In the genomic region with DNA sequence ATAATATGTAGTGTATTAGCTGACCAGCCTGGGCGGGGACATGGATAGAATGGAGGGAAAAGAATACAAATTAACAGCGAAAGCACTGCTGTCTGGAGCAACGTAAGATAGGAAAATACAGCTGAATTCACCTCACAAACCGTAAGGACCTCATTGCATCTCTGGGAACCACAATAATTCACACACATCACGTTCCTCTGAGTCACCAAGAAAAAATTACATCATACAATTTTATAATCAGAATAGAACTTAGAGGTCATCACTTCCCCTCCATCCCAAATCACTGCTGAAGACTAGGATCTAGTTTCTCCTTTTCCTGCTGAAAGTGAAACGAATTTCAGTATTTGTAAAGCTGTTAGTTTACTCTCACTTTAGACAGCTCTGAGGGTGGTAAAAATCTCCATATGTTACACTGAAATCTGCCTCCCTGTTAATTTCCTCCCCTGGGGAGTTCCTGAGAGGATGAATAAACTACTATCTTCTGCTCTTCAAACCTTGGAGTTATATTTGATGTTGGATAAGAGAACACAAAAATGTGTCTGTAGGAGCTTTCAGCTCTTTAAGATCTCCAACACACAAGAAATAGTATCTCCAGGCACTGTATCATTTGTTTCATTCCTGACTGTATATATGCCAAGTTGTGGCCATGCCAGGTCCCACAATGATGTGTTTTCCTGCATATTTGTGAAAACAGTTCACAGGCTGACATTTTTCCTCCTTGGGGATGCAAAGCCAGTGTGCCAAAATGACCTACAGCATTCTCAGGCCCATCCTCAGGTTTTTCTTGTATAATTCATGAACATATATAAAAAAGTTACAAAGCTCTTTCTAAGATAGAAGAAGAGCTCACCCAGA, we compare ENCODE assay signal across 13 cellular contexts.
DNase-seq lines count a peak whose midpoint lies in the region; ATAC-seq, FAIRE-seq and TF ChIP-seq lines count a peak whose summit lies in the region.
"Had no signal": no experiment of that assay in that cellular context is flagged by ENCODE, and none has a peak within 500 bp of the region (broad histone marks: within the 10 kb centered on the region; RNA-seq: fewer than 3 reads in every experiment).

No MANE protein-coding gene starts in this region.

- FAIRE-seq in RCC 7860 (lab: Jason Lieb, UNC): peak; percentile 12
- no peak for FAIRE-seq in D721Med (lab: Jason Lieb, UNC)

- no peaks in the 10 kb centered on the region for H3K27me3 Mint-ChIP-seq in GM23338 (ENCODE audit: insufficient read depth, low read depth, poor library complexity)
- H3K27me3 Mint-ChIP-seq in activated CD4-positive, alpha-beta memory T cell treated with anti-CD3 and anti-CD28 coated beads for 36 hours: no peaks in the 10 kb centered on the region
- H3K27me3 Mint-ChIP-seq: central memory CD8-positive, alpha-beta T cell had no signal

- H3K27ac ChIP-seq in GM23338 (ENCODE audit: low read depth): peak overlapping the region; percentile 81

- peaks cover 38% of the 10 kb centered on the region for H3K4me1 Mint-ChIP-seq in GM23338
- H3K4me1 Mint-ChIP-seq in activated CD4-positive, alpha-beta memory T cell treated with anti-CD3 and anti-CD28 coated beads for 36 hours (ENCODE audit: low read depth): peaks cover 6% of the 10 kb centered on the region
- H3K4me1 Mint-ChIP-seq: central memory CD8-positive, alpha-beta T cell had no signal

- CTCF ChIA-PET in activated CD4-positive, alpha-beta memory T cell treated with anti-CD3 and anti-CD28 coated beads for 36 hours (lab: Charles Lee): no interaction called here

- no peaks in the 10 kb centered on the region for H3K27me3 ChIP-seq in GM23338 (ENCODE audit: insufficient read depth)

- no peaks in the 10 kb centered on the region for H4K20me1 ChIP-seq in GM23338 (replicated peaks; ENCODE audit: insufficient read depth)

- intact Hi-C loops in activated CD4-positive, alpha-beta memory T cell treated with anti-CD3 and anti-CD28 coated beads for 36 hours (cut with micrococcal nuclease): no loop called here

- H3K9me3 Mint-ChIP-seq in GM23338: no peaks in the 10 kb centered on the region
- H3K9me3 Mint-ChIP-seq in activated CD4-positive, alpha-beta memory T cell treated with anti-CD3 and anti-CD28 coated beads for 36 hours: no peaks in the 10 kb centered on the region
- H3K9me3 Mint-ChIP-seq: central memory CD8-positive, alpha-beta T cell had no signal

- peak; percentile 61 for DNase-seq in GM23338 (ENCODE audit: low spot score)
- peak; percentile 58 for DNase-seq in RCC 7860 (ENCODE audit: low spot score)
- DNase-seq in fibroblast of peridontal ligament (ENCODE audit: extremely low read depth): peak; percentile 74
- peak; percentile 38 for DNase-seq in skeletal muscle cell (ENCODE audit: low read depth)
- no peak for DNase-seq in activated CD4-positive, alpha-beta memory T cell treated with anti-CD3 and anti-CD28 coated beads for 36 hours
- no peak for DNase-seq in D721Med (ENCODE audit: insufficient read length, low spot score)
- DNase-seq in GM10266 (ENCODE audit: extremely low spot score): no peak
- DNase-seq in NCI-H524 treated with DMSO at 0.1 percent for 48 hours (lab: John Stamatoyannopoulos, UW): no peak
- DNase-seq: activated T-cell treated with anti-CD3 and anti-CD28 coated beads, Interleukin-2, amount 50 U/mL, for 1 hour; GOT3; NCI-H774; stimulated activated CD4-positive, alpha-beta T cell treated with anti-CD3 and anti-CD28 coated beads, Interleukin-12 subunit alpha, Interleukin-12 subunit beta, amount 100 ng/mL, for 4 hours had no signal

- TF ChIP-seq CTCF in GM23338 (conservative IDR thresholded peaks at IDR 0.05; ENCODE audit: low read depth in 2 of 2) (no peak), D721Med (IDR thresholded peaks at IDR 0.05; ENCODE audit: insufficient read depth, missing control alignments) (no peak), GM10266 (IDR thresholded peaks at IDR 0.05; ENCODE audit: control insufficient read depth, insufficient read depth, low read depth, missing control alignments) (no peak)

- POLR2A ChIA-PET in activated CD4-positive, alpha-beta memory T cell treated with anti-CD3 and anti-CD28 coated beads for 36 hours (lab: Charles Lee): no interaction called here

- peaks cover 10% of the 10 kb centered on the region; the same call in 1 of the 2 replicates for H3K9me2 ChIP-seq in GM23338 (ENCODE audit: insufficient read depth)

- H3K27ac Mint-ChIP-seq in GM23338: peak overlapping the region; percentile 81
- H3K27ac Mint-ChIP-seq in activated CD4-positive, alpha-beta memory T cell treated with anti-CD3 and anti-CD28 coated beads for 36 hours: no peak overlapping the region

- peak overlapping the region; percentile 56 for H3K4me2 ChIP-seq in GM23338

- no peaks in the 10 kb centered on the region for H3K79me2 ChIP-seq in GM23338 (replicated peaks; ENCODE audit: insufficient read depth)

- peak; percentile 72 for ATAC-seq in GM23338

- no peak overlapping the region for H2AFZ ChIP-seq in GM23338

- peaks cover 34% of the 10 kb centered on the region for H3K4me1 ChIP-seq in GM23338 (ENCODE audit: insufficient read depth)

- H3F3A ChIP-seq in GM23338 (replicated peaks; ENCODE audit: low read depth): no peaks in the 10 kb centered on the region

- peak overlapping the region; percentile 3; the same call in 1 of the 2 replicates for H3K4me3 ChIP-seq in GM23338
- no peak overlapping the region for H3K4me3 ChIP-seq in skeletal muscle cell (ENCODE audit: low read depth, low read length)

- peak overlapping the region; percentile 31 for H3K4me3 Mint-ChIP-seq in GM23338
- no peak overlapping the region for H3K4me3 Mint-ChIP-seq in activated CD4-positive, alpha-beta memory T cell treated with anti-CD3 and anti-CD28 coated beads for 36 hours
- H3K4me3 Mint-ChIP-seq: central memory CD8-positive, alpha-beta T cell had no signal

- H3K36me3 Mint-ChIP-seq in GM23338 (ENCODE audit: low read depth): no peaks in the 10 kb centered on the region; the same call in 2 of the 3 replicates
- no peaks in the 10 kb centered on the region for H3K36me3 Mint-ChIP-seq in activated CD4-positive, alpha-beta memory T cell treated with anti-CD3 and anti-CD28 coated beads for 36 hours

- H3K36me3 ChIP-seq in GM23338 (ENCODE audit: insufficient read depth): no peaks in the 10 kb centered on the region

TF ChIP-seq in GM23338, 12 proteins besides CTCF, POLR2A, EP300 and RAD21 (continues in another document):
- TF ChIP-seq ZNF114 (CRISPR knock-in tag; IDR thresholded peaks at IDR 0.05) (no peak), EZH2phosphoT487 (IDR thresholded peaks at IDR 0.05; ENCODE audit: unreplicated experiment) (no peak), STAT1 (IDR thresholded peaks at IDR 0.05; ENCODE audit: unreplicated experiment) (no peak), NANOG (IDR thresholded peaks at IDR 0.05; ENCODE audit: borderline replicate concordance) (no peak), ETS1 (IDR thresholded peaks at IDR 0.05) (no peak)
- TF ChIP-seq, protein P1, sequence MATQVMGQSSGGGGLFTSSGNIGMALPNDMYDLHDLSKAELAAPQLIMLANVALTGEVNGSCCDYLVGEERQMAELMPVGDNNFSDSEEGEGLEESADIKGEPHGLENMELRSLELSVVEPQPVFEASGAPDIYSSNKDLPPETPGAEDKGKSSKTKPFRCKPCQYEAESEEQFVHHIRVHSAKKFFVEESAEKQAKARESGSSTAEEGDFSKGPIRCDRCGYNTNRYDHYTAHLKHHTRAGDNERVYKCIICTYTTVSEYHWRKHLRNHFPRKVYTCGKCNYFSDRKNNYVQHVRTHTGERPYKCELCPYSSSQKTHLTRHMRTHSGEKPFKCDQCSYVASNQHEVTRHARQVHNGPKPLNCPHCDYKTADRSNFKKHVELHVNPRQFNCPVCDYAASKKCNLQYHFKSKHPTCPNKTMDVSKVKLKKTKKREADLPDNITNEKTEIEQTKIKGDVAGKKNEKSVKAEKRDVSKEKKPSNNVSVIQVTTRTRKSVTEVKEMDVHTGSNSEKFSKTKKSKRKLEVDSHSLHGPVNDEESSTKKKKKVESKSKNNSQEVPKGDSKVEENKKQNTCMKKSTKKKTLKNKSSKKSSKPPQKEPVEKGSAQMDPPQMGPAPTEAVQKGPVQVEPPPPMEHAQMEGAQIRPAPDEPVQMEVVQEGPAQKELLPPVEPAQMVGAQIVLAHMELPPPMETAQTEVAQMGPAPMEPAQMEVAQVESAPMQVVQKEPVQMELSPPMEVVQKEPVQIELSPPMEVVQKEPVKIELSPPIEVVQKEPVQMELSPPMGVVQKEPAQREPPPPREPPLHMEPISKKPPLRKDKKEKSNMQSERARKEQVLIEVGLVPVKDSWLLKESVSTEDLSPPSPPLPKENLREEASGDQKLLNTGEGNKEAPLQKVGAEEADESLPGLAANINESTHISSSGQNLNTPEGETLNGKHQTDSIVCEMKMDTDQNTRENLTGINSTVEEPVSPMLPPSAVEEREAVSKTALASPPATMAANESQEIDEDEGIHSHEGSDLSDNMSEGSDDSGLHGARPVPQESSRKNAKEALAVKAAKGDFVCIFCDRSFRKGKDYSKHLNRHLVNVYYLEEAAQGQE (IDR thresholded peaks at IDR 0.05; ENCODE audit: unreplicated experiment): no peak

Comparison
In these comparisons a context has a peak if more than half of its experiments do, and no peak if none do; other contexts are left out.
1. DNase-seq: peak in GM23338 (single experiment), RCC 7860 (single experiment), fibroblast of peridontal ligament (single experiment) and skeletal muscle cell (single experiment); none in activated CD4-positive, alpha-beta memory T cell treated with anti-CD3 and anti-CD28 coated beads for 36 hours (single experiment), D721Med (single experiment), GM10266 (single experiment) and NCI-H524 treated with DMSO at 0.1 percent for 48 hours (single experiment).